17 cellular contexts compared by ENCODE assay signal in the genomic region with DNA sequence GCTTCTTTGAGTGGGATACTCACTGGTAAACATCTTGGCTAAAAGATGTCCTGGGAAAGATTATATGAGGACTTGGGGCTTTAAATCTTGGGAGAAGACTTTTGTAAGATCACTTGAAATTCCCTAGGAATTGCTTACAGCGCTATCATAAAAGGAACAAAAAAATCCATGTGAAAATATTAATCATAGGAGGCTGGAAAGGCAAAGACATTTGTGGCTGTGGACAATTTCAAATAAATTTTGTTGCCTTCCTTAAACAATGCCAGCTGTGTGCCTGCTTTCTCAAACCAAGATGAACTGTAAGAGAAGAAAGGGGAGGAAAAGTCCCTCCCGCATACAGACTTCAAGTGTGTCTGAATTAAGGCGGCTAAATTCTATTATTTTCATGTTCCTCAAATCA.
A peak's percentile ranks its signal among the peaks of the same experiment; 100 is the strongest.
DNase-seq lines count a peak whose midpoint lies in the region; ATAC-seq and TF ChIP-seq lines count a peak whose summit lies in the region.
"Had no signal": no experiment of that assay in that cellular context is flagged by ENCODE, and none has a peak within 500 bp of the region (broad histone marks: within the 10 kb centered on the region; RNA-seq: fewer than 3 reads in every experiment).

No MANE protein-coding gene starts in this region.

- H3K9me3 ChIP-seq in OCI-LY3 (ENCODE audit: insufficient read depth, low read length) (peaks cover 10% of the 10 kb centered on the region), mesenchymal stem cell (ENCODE audit: control insufficient read depth, low read length) (peaks cover 2% of the 10 kb centered on the region), smooth muscle cell (replicated peaks; ENCODE audit: low read depth) (no peaks in the 10 kb centered on the region)
- H3K9me3 ChIP-seq: SJSA1 had no signal

- H3K14ac ChIP-seq in mesenchymal stem cell (ENCODE audit: low read length in 2 of 2): no peak overlapping the region

- no peak overlapping the region for H3K27ac ChIP-seq in OCI-LY3 (ENCODE audit: low read length)
- H3K27ac ChIP-seq in mesenchymal stem cell (ENCODE audit: low read length, poor library complexity, severe bottlenecking): no peak overlapping the region
- H3K27ac ChIP-seq in smooth muscle cell (ENCODE audit: low read depth): peak overlapping the region; percentile 16
- H3K27ac ChIP-seq: HL-60, SJSA1 had no signal

- TF ChIP-seq CTCF in OCI-LY3 (IDR thresholded peaks at IDR 0.05; ENCODE audit: low read depth, low read length): no peak
- TF ChIP-seq CTCF in chondrocyte (IDR thresholded peaks at IDR 0.05): no peak
- TF ChIP-seq CTCF in smooth muscle cell (IDR thresholded peaks at IDR 0.05; ENCODE audit: borderline replicate concordance, insufficient read depth, poor library complexity, severe bottlenecking): no peak

- no peak overlapping the region for H2BK15ac ChIP-seq in mesenchymal stem cell (ENCODE audit: low read depth, poor library complexity, severe bottlenecking)

- H3K9ac ChIP-seq in OCI-LY3 (ENCODE audit: low read length) (no peak overlapping the region), mesenchymal stem cell (ENCODE audit: low read length) (peak overlapping the region; percentile 77), smooth muscle cell (ENCODE audit: low read depth) (no peak overlapping the region)

- H3K27me3 ChIP-seq in OCI-LY3 (ENCODE audit: low read depth, low read length): no peaks in the 10 kb centered on the region
- no peaks in the 10 kb centered on the region for H3K27me3 ChIP-seq in mesenchymal stem cell (ENCODE audit: control insufficient read depth in 1 of 2, insufficient read depth in 1 of 2, low read length in 2 of 2)
- no peaks in the 10 kb centered on the region for H3K27me3 ChIP-seq in smooth muscle cell (ENCODE audit: low read depth)
- H3K27me3 ChIP-seq: SJSA1 had no signal

- DNase-seq in chondrocyte (ENCODE audit: low spot score) (no peak), mesenchymal stem cell (no peak), smooth muscle cell (lab: John Stamatoyannopoulos, UW; ENCODE audit: unreplicated experiment) (no peak), A172 (ENCODE audit: low spot score) (no peak), dedifferentiated amniotic fluid mesenchymal stem cell (ENCODE audit: extremely low spot score) (no peak), NAMALWA (ENCODE audit: low spot score) (no peak)
- DNase-seq: C1 segment of cervical spinal cord, DMS 273 treated with DMSO at 0.1 percent for 48 hours, GOT3, NCI-H1105, NCI-H1694 treated with DMSO at 0.1 percent for 48 hours, NCI-H510A had no signal

- H3K79me2 ChIP-seq in OCI-LY3 (ENCODE audit: low read length) (no peaks in the 10 kb centered on the region), smooth muscle cell (ENCODE audit: low read depth) (no peaks in the 10 kb centered on the region)

- no peak overlapping the region for H3K4me3 Mint-ChIP-seq in chondrocyte (ENCODE audit: unreplicated experiment)

- peaks cover 10% of the 10 kb centered on the region; the same call in 1 of the 2 replicates for H3K4me1 ChIP-seq in OCI-LY3 (ENCODE audit: low read length)
- no peaks in the 10 kb centered on the region for H3K4me1 ChIP-seq in mesenchymal stem cell (ENCODE audit: control insufficient read depth, insufficient read depth, low read depth, low read length)
- no peaks in the 10 kb centered on the region for H3K4me1 ChIP-seq in smooth muscle cell (ENCODE audit: low read depth)
- H3K4me1 ChIP-seq: SJSA1 had no signal

- H3K27me3 Mint-ChIP-seq in chondrocyte (ENCODE audit: low read depth): no peaks in the 10 kb centered on the region

- no peak overlapping the region for H4K91ac ChIP-seq in mesenchymal stem cell (ENCODE audit: low read length)

- no peaks in the 10 kb centered on the region for H3K79me1 ChIP-seq in mesenchymal stem cell (replicated peaks; ENCODE audit: low read length, poor library complexity, severe bottlenecking)

- H3K23ac ChIP-seq in mesenchymal stem cell (ENCODE audit: low read length in 2 of 2): no peak overlapping the region

- H2BK12ac ChIP-seq in mesenchymal stem cell (ENCODE audit: low read length in 2 of 2): no peak overlapping the region

- H4K8ac ChIP-seq in mesenchymal stem cell (ENCODE audit: low read length): no peak overlapping the region

- no peaks in the 10 kb centered on the region for H3F3A ChIP-seq in smooth muscle cell (ENCODE audit: low read depth)

- H2BK120ac ChIP-seq in mesenchymal stem cell (ENCODE audit: low read depth, low read length): no peak overlapping the region

- H3K36me3 ChIP-seq in OCI-LY3 (replicated peaks; ENCODE audit: low read depth, low read length) (no peaks in the 10 kb centered on the region), mesenchymal stem cell (ENCODE audit: control insufficient read depth in 1 of 2, insufficient read depth in 2 of 2, low read depth in 1 of 2, low read length in 2 of 2) (no peaks in the 10 kb centered on the region), smooth muscle cell (ENCODE audit: low read depth) (no peaks in the 10 kb centered on the region)
- H3K36me3 ChIP-seq: SJSA1 had no signal

- H4K20me1 ChIP-seq in OCI-LY3 (ENCODE audit: insufficient read depth, low read length) (no peaks in the 10 kb centered on the region), smooth muscle cell (ENCODE audit: low read depth) (no peaks in the 10 kb centered on the region)

- no peak for ATAC-seq in HG03196 (IDR thresholded peaks at IDR 0.05; ENCODE audit: unreplicated experiment)
- ATAC-seq: K562 had no signal

- H2AFZ ChIP-seq in OCI-LY3 (ENCODE audit: low read depth, low read length) (peak overlapping the region; percentile 63), mesenchymal stem cell (ENCODE audit: low read depth, low read length) (no peak overlapping the region), smooth muscle cell (ENCODE audit: low read depth) (no peak overlapping the region)

- H3K27ac Mint-ChIP-seq in chondrocyte (ENCODE audit: unreplicated experiment): peak overlapping the region; percentile 93

- no peak overlapping the region for H2BK5ac ChIP-seq in mesenchymal stem cell (ENCODE audit: low read depth, low read length, poor library complexity, severe bottlenecking)

- no peak overlapping the region; the same call in 1 of the 2 replicates for H3K4me3 ChIP-seq in OCI-LY3 (ENCODE audit: low read length)
- H3K4me3 ChIP-seq in mesenchymal stem cell (ENCODE audit: insufficient read depth in 1 of 2, low read depth in 1 of 2, low read length in 2 of 2): peak overlapping the region in 1 of 2 experiments; percentile 73
- H3K4me3 ChIP-seq in smooth muscle cell: no peak overlapping the region
- H3K4me3 ChIP-seq: K562, SJSA1 had no signal

- peaks cover 6% of the 10 kb centered on the region for H3K36me3 Mint-ChIP-seq in chondrocyte (ENCODE audit: low read depth)

- peak overlapping the region; percentile 33; the same call in 1 of the 2 replicates for H3K4me2 ChIP-seq in OCI-LY3 (ENCODE audit: low read length)
- H3K4me2 ChIP-seq in mesenchymal stem cell (ENCODE audit: low read length, poor library complexity, severe bottlenecking): no peak overlapping the region
- H3K4me2 ChIP-seq in smooth muscle cell: peak overlapping the region; percentile 9

- H3K18ac ChIP-seq in mesenchymal stem cell (ENCODE audit: low read depth in 1 of 2, low read length in 2 of 2): peak overlapping the region in 1 of 2 experiments; percentile 48

- no peak overlapping the region for H3K4ac ChIP-seq in mesenchymal stem cell (ENCODE audit: low read depth in 1 of 2, low read length in 2 of 2)

- H3K9me3 Mint-ChIP-seq in chondrocyte (ENCODE audit: low read depth): peaks cover 11% of the 10 kb centered on the region

- H2AK5ac ChIP-seq in mesenchymal stem cell (ENCODE audit: low read length, severe bottlenecking): no peak overlapping the region

- no CpG with 5 or more reads among the region's 3 CpGs for WGBS in mesenchymal stem cell
- WGBS in smooth muscle cell (ENCODE audit: low lambda C conversion rate): 50% methylated on average over 3 of the region's 3 CpGs

- peaks cover 54% of the 10 kb centered on the region for H3K4me1 Mint-ChIP-seq in chondrocyte (ENCODE audit: low read depth)
